14 cellular contexts compared by ENCODE assay signal in genomic region chr11:115645631-115646271, GRCh38.
DNase-seq lines count a peak whose midpoint lies in the region; ATAC-seq lines count a peak whose summit lies in the region.
"Had no signal": no experiment of that assay in that cellular context is flagged by ENCODE, and none has a peak within 500 bp of the region (broad histone marks: within the 10 kb centered on the region; RNA-seq: fewer than 3 reads in every experiment).

No MANE protein-coding gene starts in this region.

- peak; percentile 68 for DNase-seq in NCI-H82 (lab: John Stamatoyannopoulos, UW)
- no peak for DNase-seq in NCI-H82 treated with DMSO at 0.1 percent for 48 hours (lab: John Stamatoyannopoulos, UW; ENCODE audit: unreplicated experiment)
- DNase-seq in ecto neural progenitor cell (ENCODE audit: low spot score), result peak; percentile 84
- DNase-seq in islet precursor cell, result peak; percentile 86
- DNase-seq in GDM1 (lab: John Stamatoyannopoulos, UW), result no peak
- no peak for DNase-seq in DMS79 (lab: John Stamatoyannopoulos, UW)
- DNase-seq: ACHN; activated CD4-positive, alpha-beta T cell treated with anti-CD3 and anti-CD28 coated beads for 4 hours; effector memory CD8-positive, alpha-beta T cell; gastrocnemius medialis; Peyer's patch had no signal

- no peak for ATAC-seq in GM19328 (IDR thresholded peaks at IDR 0.05; ENCODE audit: unreplicated experiment)
- ATAC-seq: effector memory CD8-positive, alpha-beta T cell; gastrocnemius medialis had no signal

- H3K27ac ChIP-seq in temporal lobe (ENCODE audit: low read depth, low read length), result peak overlapping the region; percentile 14
- H3K27ac ChIP-seq: gastrocnemius medialis, Peyer's patch, prostate gland had no signal

Comparison
In these comparisons a context has a peak if more than half of its experiments do, and no peak if none do; other contexts are left out.
1. DNase-seq: peak in NCI-H82 (single experiment), ecto neural progenitor cell (single experiment) and islet precursor cell (single experiment); none in NCI-H82 treated with DMSO at 0.1 percent for 48 hours (single experiment), GDM1 (single experiment) and DMS79 (single experiment).